In the genomic region with DNA sequence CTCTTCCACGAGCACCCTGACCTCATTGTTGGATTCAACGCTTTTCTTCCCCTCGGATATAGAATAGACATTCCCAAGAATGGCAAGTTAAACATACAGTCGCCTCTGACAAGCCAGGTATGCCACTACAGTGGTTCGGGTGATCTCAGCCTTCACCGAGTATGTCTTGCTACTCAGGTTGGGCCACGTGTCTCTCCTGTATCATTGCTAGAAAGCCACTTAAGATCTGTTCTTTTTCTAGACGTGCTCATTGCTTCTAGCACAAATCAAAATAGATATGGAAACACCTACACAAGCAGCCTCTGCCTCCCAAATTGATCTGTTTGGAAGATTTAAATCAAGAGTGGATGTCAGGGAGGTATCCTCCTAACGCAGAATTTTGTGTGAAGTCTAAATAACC, we compare ENCODE assay signal across 25 cellular contexts. TPM values are rescaled to one million over a fixed set of nuclear protein-coding genes. Genes with fewer than 3 reads are reported as not detected.
A peak's percentile ranks its signal among the peaks of the same experiment; 100 is the strongest.
DNase-seq lines count a peak whose midpoint lies in the region; ATAC-seq and TF ChIP-seq lines count a peak whose summit lies in the region.
"Had no signal": no experiment of that assay in that cellular context is flagged by ENCODE, and none has a peak within 500 bp of the region (broad histone marks: within the 10 kb centered on the region; RNA-seq: fewer than 3 reads in every experiment).

No MANE protein-coding gene starts in this region.

- no peaks in the 10 kb centered on the region for H3K9me2 ChIP-seq in GM23338 (ENCODE audit: insufficient read depth)

- no peak for TF ChIP-seq POLR2A in GM18505 (IDR thresholded peaks at IDR 0.05; ENCODE audit: borderline replicate concordance, extremely low read depth, insufficient read depth, insufficient read length)

- H3F3A ChIP-seq in GM23338 (replicated peaks; ENCODE audit: low read depth): 0 out of 2 replicates have a peak, but pooled peaks cover 4% of the 10 kb centered on the region

- no peak for DNase-seq in T-helper 2 cell treated with Interferon-gamma antibody and Interleukin-4, amounts not matched to agents 5 μg/mL and 100 μg/mL, for 36 hours (ENCODE audit: low spot score)
- no peak for DNase-seq in T-helper 2 cell
- DNase-seq in GM23338 (ENCODE audit: low spot score): no peak
- no peak for DNase-seq in activated naive CD8-positive, alpha-beta T cell treated with anti-CD3 and anti-CD28 coated beads for 36 hours
- no peak for DNase-seq in osteoblast (ENCODE audit: insufficient read length, low spot score, missing footprints)
- no peak for DNase-seq in MG63
- DNase-seq: 8988T; activated CD4-positive, CD25-positive, alpha-beta regulatory T cell; activated effector memory CD4-positive, alpha-beta T cell treated with anti-CD3 and anti-CD28 coated beads, Interleukin-2, amount 50 U/mL, for 16 hours; BE2C; effector CD4-positive, alpha-beta T cell; EL; Kasumi-1; kidney; NCI-H1105; NCI-H2029 treated with DMSO at 0.1 percent for 48 hours; NCI-H446; NK-92 treated with Interleukin-12 subunit alpha and Interleukin-12 subunit beta, amount 100 ng/mL, for 24 hours; substantia nigra; T-helper 9 cell had no signal

- H3K4me3 ChIP-seq in GM23338: no peak overlapping the region
- no peak overlapping the region for H3K4me3 ChIP-seq in osteoblast (ENCODE audit: insufficient read depth, low read length)
- no peak overlapping the region for H3K4me3 ChIP-seq in MG63
- H3K4me3 ChIP-seq: ascending aorta had no signal

- no peak overlapping the region for H3K27ac ChIP-seq in GM23338 (ENCODE audit: low read depth)
- H3K27ac ChIP-seq in osteoblast (ENCODE audit: low read depth, low read length): no peak overlapping the region
- H3K27ac ChIP-seq: ascending aorta had no signal

- H3K36me3 Mint-ChIP-seq in T-helper 2 cell treated with Interferon-gamma antibody and Interleukin-4, amounts not matched to agents 5 μg/mL and 100 μg/mL, for 36 hours (ENCODE audit: low read depth): peaks cover 21% of the 10 kb centered on the region
- H3K36me3 Mint-ChIP-seq in GM23338 (ENCODE audit: low read depth) (peaks cover 64% of the 10 kb centered on the region), nephron (ENCODE audit: low read depth) (peaks cover 40% of the 10 kb centered on the region)
- peaks cover 17% of the 10 kb centered on the region for H3K36me3 Mint-ChIP-seq in activated naive CD8-positive, alpha-beta T cell treated with anti-CD3 and anti-CD28 coated beads for 36 hours

- peaks cover 15% of the 10 kb centered on the region for H3K4me1 ChIP-seq in GM23338 (ENCODE audit: insufficient read depth)
- H3K4me1 ChIP-seq in osteoblast (ENCODE audit: insufficient read depth, low read length): peaks cover 19% of the 10 kb centered on the region
- H3K4me1 ChIP-seq: BE2C had no signal

- no peaks in the 10 kb centered on the region for H3K9me3 Mint-ChIP-seq in T-helper 2 cell treated with Interferon-gamma antibody and Interleukin-4, amounts not matched to agents 5 μg/mL and 100 μg/mL, for 36 hours
- H3K9me3 Mint-ChIP-seq in GM23338: peaks cover 6% of the 10 kb centered on the region; the same call in 2 of the 3 replicates
- peaks cover 1% of the 10 kb centered on the region for H3K9me3 Mint-ChIP-seq in activated naive CD8-positive, alpha-beta T cell treated with anti-CD3 and anti-CD28 coated beads for 36 hours
- peaks cover 2% of the 10 kb centered on the region for H3K9me3 Mint-ChIP-seq in nephron

- H4K20me1 ChIP-seq in GM23338 (replicated peaks; ENCODE audit: insufficient read depth): peaks cover 9% of the 10 kb centered on the region; the same call in 1 of the 2 replicates
- peaks cover 17% of the 10 kb centered on the region for H4K20me1 ChIP-seq in osteoblast (ENCODE audit: insufficient read depth, low read length)

- H2AFZ ChIP-seq in GM23338 (no peak overlapping the region), osteoblast (ENCODE audit: low read length) (no peak overlapping the region)

- H3K27ac Mint-ChIP-seq in T-helper 2 cell treated with Interferon-gamma antibody and Interleukin-4, amounts not matched to agents 5 μg/mL and 100 μg/mL, for 36 hours: peak overlapping the region; percentile 23
- H3K27ac Mint-ChIP-seq in GM23338 (no peak overlapping the region), nephron (peak overlapping the region in 1 of 3 experiments; percentile 47)
- peak overlapping the region; percentile 29 for H3K27ac Mint-ChIP-seq in activated naive CD8-positive, alpha-beta T cell treated with anti-CD3 and anti-CD28 coated beads for 36 hours

- H3K4me2 ChIP-seq in GM23338 (no peak overlapping the region), osteoblast (ENCODE audit: insufficient read depth, low read length) (no peak overlapping the region)

- no peaks in the 10 kb centered on the region for H3K27me3 ChIP-seq in GM23338 (ENCODE audit: insufficient read depth)
- no peaks in the 10 kb centered on the region for H3K27me3 ChIP-seq in osteoblast (ENCODE audit: insufficient read depth, low read length)
- no peaks in the 10 kb centered on the region for H3K27me3 ChIP-seq in MG63
- H3K27me3 ChIP-seq: ascending aorta, BE2C had no signal

- ATAC-seq in GM23338 (no peak), GM18505 (IDR thresholded peaks at IDR 0.05; ENCODE audit: unreplicated experiment) (no peak)
- ATAC-seq: Panc1 had no signal

- H3K9me3 ChIP-seq in osteoblast (ENCODE audit: low read depth, low read length): no peaks in the 10 kb centered on the region
- H3K9me3 ChIP-seq in MG63: no peaks in the 10 kb centered on the region
- H3K9me3 ChIP-seq: ascending aorta, BE2C had no signal

- H3K4me3 Mint-ChIP-seq in T-helper 2 cell treated with Interferon-gamma antibody and Interleukin-4, amounts not matched to agents 5 μg/mL and 100 μg/mL, for 36 hours: peak overlapping the region; percentile 49
- peak overlapping the region; percentile 46; the same call in 2 of the 3 replicates for H3K4me3 Mint-ChIP-seq in GM23338
- peak overlapping the region; percentile 20 for H3K4me3 Mint-ChIP-seq in activated naive CD8-positive, alpha-beta T cell treated with anti-CD3 and anti-CD28 coated beads for 36 hours
- H3K4me3 Mint-ChIP-seq in nephron: peak overlapping the region; percentile 75 to 87 (median 86)

- H3K27me3 Mint-ChIP-seq in T-helper 2 cell treated with Interferon-gamma antibody and Interleukin-4, amounts not matched to agents 5 μg/mL and 100 μg/mL, for 36 hours (ENCODE audit: low read depth): peaks cover 10% of the 10 kb centered on the region
- peaks cover 19% of the 10 kb centered on the region for H3K27me3 Mint-ChIP-seq in GM23338 (ENCODE audit: insufficient read depth, low read depth, poor library complexity)
- H3K27me3 Mint-ChIP-seq in activated naive CD8-positive, alpha-beta T cell treated with anti-CD3 and anti-CD28 coated beads for 36 hours: no peaks in the 10 kb centered on the region
- H3K27me3 Mint-ChIP-seq in nephron (ENCODE audit: low read depth): peaks cover 3% of the 10 kb centered on the region

- H3K36me3 ChIP-seq in GM23338 (ENCODE audit: insufficient read depth) (peaks cover 9% of the 10 kb centered on the region), osteoblast (ENCODE audit: insufficient read depth, low read length) (peaks cover 38% of the 10 kb centered on the region), MG63 (peaks cover 57% of the 10 kb centered on the region)

- TF ChIP-seq CTCF in GM23338 (conservative IDR thresholded peaks at IDR 0.05; ENCODE audit: low read depth in 2 of 2) (no peak), nephron (IDR thresholded peaks at IDR 0.05; ENCODE audit: unreplicated experiment in 3 of 3) (no peak), osteoblast (IDR thresholded peaks at IDR 0.05; ENCODE audit: extremely low read depth, low read depth, low read length) (no peak)

- peaks cover 12% of the 10 kb centered on the region for H3K4me1 Mint-ChIP-seq in T-helper 2 cell treated with Interferon-gamma antibody and Interleukin-4, amounts not matched to agents 5 μg/mL and 100 μg/mL, for 36 hours (ENCODE audit: low read depth)
- H3K4me1 Mint-ChIP-seq in GM23338 (peaks cover 21% of the 10 kb centered on the region), nephron (peaks cover 36% of the 10 kb centered on the region)
- peaks cover 25% of the 10 kb centered on the region for H3K4me1 Mint-ChIP-seq in activated naive CD8-positive, alpha-beta T cell treated with anti-CD3 and anti-CD28 coated beads for 36 hours

- H3K79me2 ChIP-seq in GM23338 (replicated peaks; ENCODE audit: insufficient read depth) (peaks cover 31% of the 10 kb centered on the region), osteoblast (ENCODE audit: insufficient read depth, low read length) (peaks cover 29% of the 10 kb centered on the region)

TF ChIP-seq in GM23338, 12 proteins besides CTCF, POLR2A, EP300 and RAD21 (continues in another document):
- TF ChIP-seq POLR2AphosphoS5 (IDR thresholded peaks at IDR 0.05; ENCODE audit: low read depth): no peak

RNA-seq across cellular contexts. Expression of a gene that starts 2.3 kb away (rescaled TPM):
- total RNA-seq in GM23338 (2014; rRNA removed; shearing (Covaris generic)): 68.6 and 80.0 TPM in 2 replicates
- polyA plus RNA-seq in GM23338 (2016; fragmentation: Nextera tagmentation; extraction: Ambion mirVana): 36.0 and 37.6 TPM in 2 replicates
- 10 to 100 TPM; 27.4 to 28.6 TPM for total RNA-seq in activated naive CD8-positive, alpha-beta T cell treated with anti-CD3 and anti-CD28 coated beads for 36 hours
- total RNA-seq in osteoblast: 24.2 and 29.8 TPM in 2 replicates
- 24.3 and 44.1 TPM in 2 replicates for total RNA-seq in MG63 (2014; rRNA removed; shearing (Covaris generic); ENCODE audit: low replicate concordance)

RNA-seq across cellular contexts. Expression of a gene that starts 57.3 kb away (rescaled TPM):
- total RNA-seq in GM23338 (2014; rRNA removed; shearing (Covaris generic)): not detected in 2 replicates
- 0.14 TPM in 1 of 2 replicates, not detected in the other for polyA plus RNA-seq in GM23338 (2016; fragmentation: Nextera tagmentation; extraction: Ambion mirVana)
- total RNA-seq in activated naive CD8-positive, alpha-beta T cell treated with anti-CD3 and anti-CD28 coated beads for 36 hours: not detected
- total RNA-seq in osteoblast: under 0.01 TPM in 2 replicates
- not detected in 2 replicates for total RNA-seq in MG63 (2014; rRNA removed; shearing (Covaris generic); ENCODE audit: low replicate concordance)
- total RNA-seq: SK-MEL-5 had no signal

Comparison
In these comparisons a context has a peak if more than half of its experiments do, and no peak if none do; other contexts are left out.
1. H3K4me3 Mint-ChIP-seq: peak in every context shown above with its lines; median percentile 86 in nephron; 49 in T-helper 2 cell treated with Interferon-gamma antibody and Interleukin-4, amounts not matched to agents 5 μg/mL and 100 μg/mL, for 36 hours; 46 in GM23338; 20 in activated naive CD8-positive, alpha-beta T cell treated with anti-CD3 and anti-CD28 coated beads for 36 hours.